In genomic region chr18:5463836-5464235, GRCh38 we compare ENCODE assay signal across 2 cellular contexts.
TF ChIP-seq lines count a peak whose summit lies in the region.

No MANE protein-coding gene starts in this region.

TF ChIP-seq in IMR-90, 13 proteins besides CTCF, POLR2A, EP300 and RAD21:
- TF ChIP-seq USF2 (IDR thresholded peaks at IDR 0.05; ENCODE audit: low read depth, low read length), result no peak
- no peak for TF ChIP-seq RFX5 (IDR thresholded peaks at IDR 0.05; ENCODE audit: low read depth, low read length)
- TF ChIP-seq BHLHE40 (IDR thresholded peaks at IDR 0.05; ENCODE audit: low read depth, low read length), result no peak
- TF ChIP-seq NFE2L2 (IDR thresholded peaks at IDR 0.05; ENCODE audit: low read depth, low read length), result no peak
- TF ChIP-seq MXI1 (IDR thresholded peaks at IDR 0.05; ENCODE audit: borderline replicate concordance, low read depth, low read length), result no peak
- no peak for TF ChIP-seq FOS (IDR thresholded peaks at IDR 0.05; ENCODE audit: low read depth, low read length)
- no peak for TF ChIP-seq MAZ (IDR thresholded peaks at IDR 0.05; ENCODE audit: borderline replicate concordance, low read depth, low read length)
- TF ChIP-seq CEBPB (IDR thresholded peaks at IDR 0.05; ENCODE audit: low read depth, low read length), result no peak
- TF ChIP-seq ELK1 (IDR thresholded peaks at IDR 0.05; ENCODE audit: borderline replicate concordance, low read depth, low read length), result no peak
- TF ChIP-seq SMC3 (IDR thresholded peaks at IDR 0.05; ENCODE audit: low read depth, low read length), result no peak
- TF ChIP-seq RCOR1 (IDR thresholded peaks at IDR 0.05; ENCODE audit: insufficient replicate concordance, low read length), result no peak
- no peak for TF ChIP-seq MAFK (IDR thresholded peaks at IDR 0.05; ENCODE audit: low read depth, low read length)
- no peak for TF ChIP-seq CHD1 (IDR thresholded peaks at IDR 0.05; ENCODE audit: low read depth, low read length)

TF ChIP-seq in endothelial cell of umbilical vein, 7 proteins besides CTCF, POLR2A, EP300 and RAD21:
- TF ChIP-seq GATA2 (IDR thresholded peaks at IDR 0.05; ENCODE audit: insufficient read depth, insufficient read length, low read depth, low read length) (peak; percentile 29), MYC (IDR thresholded peaks at IDR 0.05; ENCODE audit: low read depth, low read length) (no peak), FOS (IDR thresholded peaks at IDR 0.05; ENCODE audit: borderline replicate concordance, insufficient read depth, low read length) (peak; percentile 53)
